ENCODE assay signal across 2 cellular contexts in the genomic region with DNA sequence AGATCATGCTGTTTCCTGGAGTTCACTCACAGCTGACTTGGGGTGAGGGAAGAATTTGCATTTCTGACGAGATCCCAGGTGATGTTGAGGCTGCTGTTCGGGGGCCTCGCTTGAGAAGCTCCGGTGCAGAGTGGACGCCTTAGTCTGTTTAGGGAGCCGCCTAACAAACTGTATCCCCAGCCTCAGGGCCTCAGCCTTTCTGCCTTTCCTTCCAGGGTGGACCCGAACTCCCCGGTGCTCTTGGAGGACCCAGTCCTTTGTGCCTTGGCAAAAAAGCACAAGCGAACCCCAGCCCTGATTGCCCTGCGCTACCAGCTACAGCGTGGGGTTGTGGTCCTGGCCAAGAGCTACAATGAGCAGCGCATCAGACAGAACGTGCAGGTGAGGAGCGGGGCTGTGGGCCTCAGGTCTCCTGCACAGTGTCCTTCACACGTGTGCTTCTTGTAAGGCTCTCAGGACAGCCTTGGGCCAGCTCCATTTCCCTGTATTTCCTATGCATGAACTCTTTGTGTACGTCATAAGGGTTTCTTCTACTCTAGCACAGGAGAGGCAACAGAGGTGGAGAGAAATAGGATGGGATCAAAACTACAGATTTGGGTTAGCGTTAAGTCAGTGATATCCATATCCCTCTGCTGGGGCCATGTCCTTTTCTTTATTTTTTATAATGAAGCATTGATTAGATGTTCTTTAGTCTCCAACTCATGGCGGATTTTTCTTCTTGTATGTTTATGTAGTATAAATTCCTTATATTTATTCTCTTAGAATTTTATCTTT. TPM values are rescaled to one million over a fixed set of nuclear protein-coding genes. Genes with fewer than 3 reads are reported as not detected.
"Had no signal": no experiment of that assay in that cellular context is flagged by ENCODE, and none has a peak within 500 bp of the region (broad histone marks: within the 10 kb centered on the region; RNA-seq: fewer than 3 reads in every experiment).

No MANE protein-coding gene starts in this region.

RNA-seq across cellular contexts. Expression of gene AKR1C1, which starts 9.3 kb away (rescaled TPM):
- total RNA-seq: OCI-LY7 had no signal

RNA-seq across cellular contexts. Expression of gene AKR1C2, which starts 31.1 kb away (rescaled TPM):
- total RNA-seq: OCI-LY7 had no signal
- polyA plus RNA-seq: SK-N-SH had no signal
